8 cellular contexts compared by ENCODE assay signal in the genomic region with DNA sequence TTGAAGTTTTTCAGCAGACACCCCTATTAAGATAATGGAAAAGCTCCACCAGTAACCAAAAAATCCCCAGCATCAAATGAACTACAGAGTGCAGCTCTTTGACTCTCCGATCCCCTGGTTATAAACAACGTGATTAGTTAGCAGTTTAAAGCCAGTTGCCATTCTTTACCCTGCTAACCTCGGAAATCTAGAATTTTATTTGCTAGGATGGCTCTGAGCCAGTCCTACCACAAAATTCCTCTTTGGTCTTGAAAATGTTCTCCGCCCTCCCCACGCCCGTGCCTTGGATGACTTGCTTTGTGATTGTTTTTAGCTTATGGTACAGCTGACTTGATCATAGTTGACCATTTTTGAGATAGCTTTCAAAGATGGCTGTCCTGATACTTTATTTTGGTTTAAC. TPM values are rescaled to one million over a fixed set of nuclear protein-coding genes. Genes with fewer than 3 reads are reported as not detected.
DNase-seq lines count a peak whose midpoint lies in the region; TF ChIP-seq lines count a peak whose summit lies in the region.

No MANE protein-coding gene starts in this region.

- peak overlapping the region; percentile 98 to 100 (median 99) for H3K27ac Mint-ChIP-seq in CD8-positive, alpha-beta memory T cell

- H3K27me3 ChIP-seq in CD8-positive, alpha-beta memory T cell (ENCODE audit: insufficient read depth, low read length, poor library complexity, severe bottlenecking) = no peaks in the 10 kb centered on the region
- no peaks in the 10 kb centered on the region for H3K27me3 ChIP-seq in MG63

- H3K36me3 Mint-ChIP-seq in CD8-positive, alpha-beta memory T cell = peaks cover 0 to 26% (median 0%) of the 10 kb centered on the region in 3 donors

- H3K4me3 ChIP-seq in CD8-positive, alpha-beta memory T cell (ENCODE audit: low read length) = peak overlapping the region; percentile 99
- H3K4me3 ChIP-seq in MG63 = peak overlapping the region; percentile 78
- peak overlapping the region; percentile 95 to 96 for H3K4me3 ChIP-seq in cardiac fibroblast (replicated peaks in 1 of 2; ENCODE audit: low read depth in 2 of 2, low read length in 2 of 2)
- H3K4me3 ChIP-seq in mesodermal cell (ENCODE audit: extremely low read depth, insufficient read depth, low read length, poor library complexity, severe bottlenecking) = peak overlapping the region; percentile 93

- H3K9me3 ChIP-seq in CD8-positive, alpha-beta memory T cell (ENCODE audit: low read length) = no peaks in the 10 kb centered on the region
- H3K9me3 ChIP-seq in MG63 (no peaks in the 10 kb centered on the region), mesodermal cell (ENCODE audit: control insufficient read depth, low read length) (no peaks in the 10 kb centered on the region)

- peak overlapping the region; percentile 96 to 99 (median 98) for H3K4me3 Mint-ChIP-seq in CD8-positive, alpha-beta memory T cell

- WGBS in mesodermal cell (ENCODE audit: insufficient coverage in 2 of 2), 2 experiments = 56 to 62% methylated on average over 6 of the region's 6 CpGs

- no peak for DNase-seq in CD8-positive, alpha-beta memory T cell
- DNase-seq in MG63 (no peak), cardiac fibroblast (ENCODE audit: low read depth in 2 of 2) (peak; percentile 45 to 70), NCI-H526 treated with DMSO at 0.1 percent for 48 hours (lab: John Stamatoyannopoulos, UW) (no peak), NCI-H146 treated with DMSO at 0.1 percent for 48 hours (lab: John Stamatoyannopoulos, UW; ENCODE audit: unreplicated experiment) (no peak), GM19238 (ENCODE audit: insufficient read length, low spot score) (no peak)
- DNase-seq in stimulated activated CD4-positive, alpha-beta T cell treated with anti-CD3 and anti-CD28 coated beads, Interleukin-12 subunit alpha, Interleukin-12 subunit beta, amount 100 ng/mL, for 4 hours = no peak

- H3K4me1 Mint-ChIP-seq in CD8-positive, alpha-beta memory T cell = peaks cover 30 to 45% (median 43%) of the 10 kb centered on the region in 3 donors

- no peak for TF ChIP-seq CTCF in cardiac fibroblast (IDR thresholded peaks at IDR 0.05; ENCODE audit: low read depth, low read length)

- POLR2A ChIA-PET in CD8-positive, alpha-beta memory T cell (lab: Charles Lee) = interaction anchor here (0.6 to 3.9 kb wide), 11 partner anchors 16 to 462 kb away, joined by 3 to 52 read pairs (median 5); partner anchors contain the start of genes DNAAF2, LRR1, MGAT2 and NEMF

- H3K27ac ChIP-seq in CD8-positive, alpha-beta memory T cell (ENCODE audit: low read depth, low read length) = peak overlapping the region; percentile 98
- H3K27ac ChIP-seq in mesodermal cell (ENCODE audit: low read depth, low read length, severe bottlenecking) = peak overlapping the region; percentile 98

- H3K27me3 Mint-ChIP-seq in CD8-positive, alpha-beta memory T cell = peaks cover 0 to 3% of the 10 kb centered on the region in 2 donors

- peaks cover 0 to 2% (median 0%) of the 10 kb centered on the region in 5 donors for H3K9me3 Mint-ChIP-seq in CD8-positive, alpha-beta memory T cell

- CTCF ChIA-PET in CD8-positive, alpha-beta memory T cell (lab: Charles Lee) = interaction anchor here (0.7 to 4.5 kb wide), 14 partner anchors 12 to 222 kb away, joined by 3 to 59 read pairs (median 4); partner anchors contain the start of genes DNAAF2, MGAT2, RPL36AL and RPS29

- H3K4me1 ChIP-seq in CD8-positive, alpha-beta memory T cell (ENCODE audit: insufficient read depth, low read length) = peaks cover 28% of the 10 kb centered on the region
- H3K4me1 ChIP-seq in mesodermal cell (ENCODE audit: control insufficient read depth, insufficient read depth, low read length, poor library complexity, severe bottlenecking) = peaks cover 14% of the 10 kb centered on the region

- H3K36me3 ChIP-seq in CD8-positive, alpha-beta memory T cell (ENCODE audit: insufficient read depth, low read length) = peaks cover 4% of the 10 kb centered on the region
- 0 out of 2 replicates have a peak, but pooled peaks cover 2% of the 10 kb centered on the region for H3K36me3 ChIP-seq in MG63
- peaks cover 26% of the 10 kb centered on the region for H3K36me3 ChIP-seq in mesodermal cell (ENCODE audit: control insufficient read depth, insufficient read depth, low read length)

RNA-seq across cellular contexts. Expression of gene KLHDC2, which starts 1.2 kb away (rescaled TPM):
- 10 to 100 TPM; 28.9 to 29.0 TPM for total RNA-seq in CD8-positive, alpha-beta memory T cell
- polyA plus RNA-seq in CD8-positive, alpha-beta memory T cell = 78.7 TPM
- total RNA-seq in MG63 (2014; rRNA removed; shearing (Covaris generic); ENCODE audit: low replicate concordance) = 24.1 and 32.0 TPM in 2 replicates
- polyA plus RNA-seq in mesodermal cell (2013, experiment 1 of 2) = 86.1 TPM
- 92.5 TPM for polyA plus RNA-seq in mesodermal cell (2013, experiment 2 of 2)

Comparison
In these comparisons a context has a peak if more than half of its experiments do, and no peak if none do; other contexts are left out.
1. DNase-seq: peak in cardiac fibroblast (2 of 2); none in CD8-positive, alpha-beta memory T cell (0 of 5), MG63 (single experiment), NCI-H526 treated with DMSO at 0.1 percent for 48 hours (single experiment), stimulated activated CD4-positive, alpha-beta T cell treated with anti-CD3 and anti-CD28 coated beads, Interleukin-12 subunit alpha, Interleukin-12 subunit beta, amount 100 ng/mL, for 4 hours (single experiment), NCI-H146 treated with DMSO at 0.1 percent for 48 hours (single experiment) and GM19238 (single experiment).
2. Peak in every context shown above with its lines, with median percentiles within 50 percentile points of each other: H3K4me3 ChIP-seq.